ENCODE assay signal across 8 cellular contexts in genomic region chr16:4116328-4117249, GRCh38.
A peak's percentile ranks its signal among the peaks of the same experiment; 100 is the strongest.
DNase-seq lines count a peak whose midpoint lies in the region; TF ChIP-seq lines count a peak whose summit lies in the region.

TSS of gene ADCY9 (minus strand) at chr16:4116442. CDS start at chr16:4115442, 1,000 bp downstream.

- no peaks in the 10 kb centered on the region for H3K36me3 ChIP-seq in ES-I3 (ENCODE audit: insufficient read depth, low read length)

- peak within 1 kb of the TSS; percentile 86 for H3K9ac ChIP-seq in ES-I3 (ENCODE audit: low read depth, low read length)

- peak within 1 kb of the TSS; percentile 54 for H3K27ac ChIP-seq in cingulate gyrus (ENCODE audit: low read depth, low read length)

- peak within 1 kb of the TSS; percentile 58 for H3K4me3 ChIP-seq in HFF-Myc (replicated peaks; ENCODE audit: low read depth, low read length)

- no peak for TF ChIP-seq CTCF in HFF-Myc (IDR thresholded peaks at IDR 0.05; ENCODE audit: low read depth, low read length, missing control alignments)

- H3K9me3 ChIP-seq in ES-I3 (ENCODE audit: control insufficient read depth, insufficient read depth, low read length): no peaks in the 10 kb centered on the region

- DNase-seq in HFF-Myc (ENCODE audit: extremely low read depth, low read depth): no peak
- DNase-seq in NCI-H1694 treated with DMSO at 0.1 percent for 48 hours (lab: John Stamatoyannopoulos, UW): peak; percentile 34
- peak; percentile 75 for DNase-seq in activated CD4-positive, alpha-beta T cell treated with anti-CD3 and anti-CD28 coated beads for 48 hours
- DNase-seq in kidney tubule cell (ENCODE audit: low spot score): peak; percentile 84
- peak; percentile 82 for DNase-seq in stimulated activated CD4-positive, alpha-beta T cell treated with anti-CD3 and anti-CD28 coated beads, Interleukin-15, amount 100 ng/mL, for 24 hours
- no peak for DNase-seq in NK-92 treated with Interleukin-12 subunit alpha and Interleukin-12 subunit beta, amount 100 ng/mL, for 24 hours (lab: John Stamatoyannopoulos, UW)

- peaks cover 8% of the 10 kb centered on the region; the same call in 1 of the 2 replicates for H3K4me1 ChIP-seq in ES-I3 (ENCODE audit: insufficient read depth, low read length)

Comparison
In these comparisons a context has a peak if more than half of its experiments do, and no peak if none do; other contexts are left out.
1. DNase-seq: peak in NCI-H1694 treated with DMSO at 0.1 percent for 48 hours (single experiment), activated CD4-positive, alpha-beta T cell treated with anti-CD3 and anti-CD28 coated beads for 48 hours (single experiment), kidney tubule cell (single experiment) and stimulated activated CD4-positive, alpha-beta T cell treated with anti-CD3 and anti-CD28 coated beads, Interleukin-15, amount 100 ng/mL, for 24 hours (single experiment); none in HFF-Myc (single experiment) and NK-92 treated with Interleukin-12 subunit alpha and Interleukin-12 subunit beta, amount 100 ng/mL, for 24 hours (single experiment).